Comparison of ENCODE assay signal across 8 cellular contexts in genomic region chr12:57620936-57621496, GRCh38. TPM values are rescaled to one million over a fixed set of nuclear protein-coding genes. Genes with fewer than 3 reads are reported as not detected.
A peak's percentile ranks its signal among the peaks of the same experiment; 100 is the strongest.
DNase-seq lines count a peak whose midpoint lies in the region; ATAC-seq, FAIRE-seq and TF ChIP-seq lines count a peak whose summit lies in the region.

No MANE protein-coding gene starts in this region.

- POLR2A ChIA-PET in Caco-2 (lab: Charles Lee): no interaction called here
- POLR2A ChIA-PET in HEK293T (lab: Yijun Ruan, JAX): interaction anchor here (2.2 kb wide), 1 partner anchor 10 kb away, joined by 7 read pairs; the partner anchor contains the start of gene ARHGEF25

- 3 to 6% methylated on average over 42 of the region's 42 CpGs for WGBS in pancreas, 2 donors

- no peaks in the 10 kb centered on the region for H3K36me3 Mint-ChIP-seq in Caco-2 (ENCODE audit: insufficient read depth, unreplicated experiment)
- H3K36me3 Mint-ChIP-seq in T-helper 17 cell (ENCODE audit: low read depth): peaks cover 16% of the 10 kb centered on the region

- H3K4me3 Mint-ChIP-seq in Caco-2 (ENCODE audit: unreplicated experiment) (peak overlapping the region; percentile 75), T-helper 17 cell (peak overlapping the region; percentile 92)

- DNase-seq in Caco-2 (no peak), T-helper 17 cell (no peak), fibroblast of pulmonary artery (ENCODE audit: low read depth) (no peak), pancreas (no peak), H54 (ENCODE audit: insufficient read length, low spot score) (no peak), HEK293T (ENCODE audit: extremely low spot score) (no peak)

- H3K27me3 Mint-ChIP-seq in Caco-2 (ENCODE audit: insufficient read depth, unreplicated experiment) (peaks cover 26% of the 10 kb centered on the region), T-helper 17 cell (peaks cover 96% of the 10 kb centered on the region)

- BruUV-seq in Caco-2 (replicated peaks; lab: Mats Ljungman, UMichigan): no TSS peak

- H3K9me3 ChIP-seq in Caco-2: no peaks in the 10 kb centered on the region
- H3K9me3 ChIP-seq in T-helper 17 cell (ENCODE audit: control insufficient read depth, low read length, poor library complexity, severe bottlenecking): no peaks in the 10 kb centered on the region
- H3K9me3 ChIP-seq in pancreas: no peaks in the 10 kb centered on the region

- H3K27me3 ChIP-seq in Caco-2 (replicated peaks; ENCODE audit: control insufficient read depth, insufficient read depth, low read length): peaks cover 4% of the 10 kb centered on the region
- peaks cover 0 to 14% (median 6%) of the 10 kb centered on the region in 4 donors for H3K27me3 ChIP-seq in pancreas

- H3K4me1 Mint-ChIP-seq in Caco-2 (ENCODE audit: low read depth, unreplicated experiment) (peaks cover 7% of the 10 kb centered on the region), T-helper 17 cell (peaks cover 29% of the 10 kb centered on the region)

- H3K9me3 Mint-ChIP-seq in Caco-2 (ENCODE audit: unreplicated experiment): no peaks in the 10 kb centered on the region

- intact Hi-C loops in Caco-2 (cut with micrococcal nuclease; ENCODE audit: unreplicated experiment): loop anchor here (1.0 to 5.0 kb wide), 2 partner anchors 38 to 99 kb away; partner anchors contain the start of genes DDIT3 and MBD6
- intact Hi-C loops in pancreas (cut with DNase I): loop anchor here in 1 of 3 donors (10.0 kb wide), 1 partner anchor 46 kb away; no protein-coding TSS in a partner anchor

- H3K4me1 ChIP-seq in Caco-2 (no peaks in the 10 kb centered on the region; the same call in 1 of the 2 replicates), pancreas (peaks cover 0 to 3% (median 0%) of the 10 kb centered on the region in 3 donors)

- H3K27ac Mint-ChIP-seq in Caco-2 (ENCODE audit: unreplicated experiment) (no peak overlapping the region), T-helper 17 cell (no peak overlapping the region)

- TF ChIP-seq POLR2A in H54 (IDR thresholded peaks at IDR 0.05; ENCODE audit: low read depth, low read length): no peak

- no peak overlapping the region for H3K27ac ChIP-seq in pancreas

- CTCF ChIA-PET in Caco-2 (lab: Charles Lee): interaction anchor here (0.8 to 3.0 kb wide), 4 partner anchors 12 to 41 kb away, joined by 3 to 20 read pairs (median 6); partner anchors contain the start of gene B4GALNT1
- CTCF ChIA-PET in HEK293T (lab: Yijun Ruan, JAX): interaction anchor here (1.1 to 2.6 kb wide), 2 partner anchors 9 to 37 kb away, joined by 3 to 22 read pairs; partner anchors contain the start of gene ARHGEF25

- TF ChIP-seq CTCF in Caco-2 (IDR thresholded peaks at IDR 0.05; ENCODE audit: insufficient read depth in 1 of 2, low read depth in 1 of 2, low read length in 1 of 2, severe bottlenecking in 1 of 2, unreplicated experiment in 1 of 2) (no peak), fibroblast of pulmonary artery (IDR thresholded peaks at IDR 0.05; ENCODE audit: low read length, missing control alignments) (no peak), pancreas (IDR thresholded peaks at IDR 0.05) (no peak)

- ATAC-seq in T-helper 17 cell: no peak
- ATAC-seq in pancreas: peak; percentile 10 to 34 (median 33)
- no peak for ATAC-seq in GM19351 (IDR thresholded peaks at IDR 0.05; ENCODE audit: unreplicated experiment)
- ATAC-seq in HG02763 (IDR thresholded peaks at IDR 0.05; ENCODE audit: unreplicated experiment): no peak

- peak overlapping the region; percentile 34 for H3K4me3 ChIP-seq in Caco-2 (ENCODE audit: low read depth, low read length)
- peak overlapping the region; percentile 42 for H3K4me3 ChIP-seq in fibroblast of pulmonary artery (replicated peaks; ENCODE audit: low read depth, low read length)
- H3K4me3 ChIP-seq in pancreas: peak overlapping the region in 2 of 4 donors; percentile 28 to 50

- H3K36me3 ChIP-seq in Caco-2 (ENCODE audit: control insufficient read depth, insufficient read depth, low read length): no peaks in the 10 kb centered on the region
- H3K36me3 ChIP-seq in pancreas: no peaks in the 10 kb centered on the region

- FAIRE-seq in pancreas (lab: Jason Lieb, UNC) (no peak), H54 (lab: Jason Lieb, UNC) (no peak)

TF ChIP-seq in HEK293T, 16 proteins besides CTCF, POLR2A, EP300 and RAD21:
- TF ChIP-seq FOXK2 (IDR thresholded peaks at IDR 0.05) (no peak), PKNOX1 (IDR thresholded peaks at IDR 0.05) (no peak), SUZ12 (IDR thresholded peaks at IDR 0.05) (no peak), TARDBP (IDR thresholded peaks at IDR 0.05) (no peak), FOXM1 (IDR thresholded peaks at IDR 0.05; ENCODE audit: borderline replicate concordance) (no peak)

RNA-seq across cellular contexts. Expression of gene ARHGEF25, which starts 9.8 kb away (rescaled TPM):
- total RNA-seq in Caco-2 (2022) (5.2 and 5.5 TPM in 2 replicates), T-helper 17 cell (1 to 10 TPM in 1 of 2 donors, under 1 TPM in 1; 0.37 to 1.2 TPM), pancreas (1 to 10 TPM; 1.8 to 7.0 (median 3.3) TPM)
- polyA plus RNA-seq in pancreas: 10 to 100 TPM; 16.5 to 22.1 TPM

RNA-seq across cellular contexts. Expression of gene B4GALNT1, which starts 12.0 kb away (rescaled TPM):
- total RNA-seq in Caco-2 (2022) (4.2 and 5.7 TPM in 2 replicates), T-helper 17 cell (not detected), pancreas (under 1 TPM in 5 of 6 donors, not detected in 1; 0.04 to 0.78 (median 0.24) TPM)
- polyA plus RNA-seq in pancreas: 1 to 10 TPM in 1 of 2 donors, under 1 TPM in 1; 0.61 to 1.1 TPM

RNA-seq across cellular contexts. Expression of gene DTX3, which starts 16.4 kb away (rescaled TPM):
- 17.4 and 20.4 TPM in 2 replicates for total RNA-seq in Caco-2 (2022)
- 10 to 100 TPM; 24.4 to 32.8 TPM for total RNA-seq in T-helper 17 cell
- 10 to 100 TPM in 4 of 6 donors, 1 to 10 TPM in 2; 9.0 to 22.9 (median 12.1) TPM for total RNA-seq in pancreas
- 10 to 100 TPM; 36.6 to 71.7 TPM for polyA plus RNA-seq in pancreas

RNA-seq across cellular contexts. Expression of gene PIP4K2C, which starts 30.0 kb away (rescaled TPM):
- total RNA-seq in Caco-2 (2022) (42.0 and 48.0 TPM in 2 replicates), T-helper 17 cell (10 to 100 TPM; 28.9 to 32.2 TPM), pancreas (10 to 100 TPM; 11.3 to 17.0 (median 15.4) TPM)
- 10 to 100 TPM in 1 of 2 donors, 1 to 10 TPM in 1; 5.3 to 15.9 TPM for polyA plus RNA-seq in pancreas

Comparison
In these comparisons a context has a peak if more than half of its experiments do, and no peak if none do; other contexts are left out.
1. ATAC-seq: peak in pancreas (4 of 4); none in T-helper 17 cell (single experiment), GM19351 (single experiment) and HG02763 (single experiment).